Comparison of ENCODE assay signal across 22 cellular contexts in genomic region chr10:118968482-118968881, GRCh38.
"Had no signal": no experiment of that assay in that cellular context is flagged by ENCODE, and none has a peak within 500 bp of the region (broad histone marks: within the 10 kb centered on the region; RNA-seq: fewer than 3 reads in every experiment).

No MANE protein-coding gene starts in this region.

- H3K27ac Mint-ChIP-seq: activated naive CD4-positive, alpha-beta T cell treated with anti-CD3 and anti-CD28 coated beads, Interleukin-2, amount 50 U/mL, for 24 hours; memory B cell; naive B cell; stimulated activated effector memory CD8-positive, alpha-beta T cell treated with anti-CD3 and anti-CD28 coated beads, Interleukin-12 subunit alpha, Interleukin-12 subunit beta, amount 100 ng/mL, for 72 hours; stimulated activated naive CD8-positive, alpha-beta T cell treated with anti-CD3 and anti-CD28 coated beads, Interleukin-15, amount 100 ng/mL, for 72 hours; T-helper 1 cell treated with Interleukin-12 subunit alpha and Interleukin-12 subunit beta and Interleukin-4 antibody, amounts not matched to agents 30 μg/mL and 1 μg/mL, for 36 hours; WTC11 had no signal

- H3K4me1 ChIP-seq: body of pancreas, colonic mucosa, uterus had no signal

- H3K36me3 Mint-ChIP-seq: activated naive CD4-positive, alpha-beta T cell treated with anti-CD3 and anti-CD28 coated beads, Interleukin-2, amount 50 U/mL, for 24 hours; stimulated activated effector memory CD8-positive, alpha-beta T cell treated with anti-CD3 and anti-CD28 coated beads, Interleukin-12 subunit alpha, Interleukin-12 subunit beta, amount 100 ng/mL, for 72 hours had no signal

- H3K9me3 ChIP-seq: body of pancreas, colonic mucosa, uterus had no signal

- H3K4me3 ChIP-seq: body of pancreas, colonic mucosa, gastroesophageal sphincter, heart left ventricle, skin epidermis, uterus had no signal

- H3K9me3 Mint-ChIP-seq: neural crest cell had no signal

- H3K4me3 Mint-ChIP-seq: activated naive CD4-positive, alpha-beta T cell treated with anti-CD3 and anti-CD28 coated beads, Interleukin-2, amount 50 U/mL, for 24 hours; memory B cell; neural crest cell; stimulated activated effector memory CD8-positive, alpha-beta T cell treated with anti-CD3 and anti-CD28 coated beads, Interleukin-12 subunit alpha, Interleukin-12 subunit beta, amount 100 ng/mL, for 72 hours; stimulated activated naive CD8-positive, alpha-beta T cell treated with anti-CD3 and anti-CD28 coated beads, Interleukin-15, amount 100 ng/mL, for 72 hours; T-helper 1 cell treated with Interleukin-12 subunit alpha and Interleukin-12 subunit beta and Interleukin-4 antibody, amounts not matched to agents 30 μg/mL and 1 μg/mL, for 36 hours; WTC11 had no signal

- H3K36me3 ChIP-seq: colonic mucosa, gastroesophageal sphincter, heart left ventricle, uterus had no signal

- H3K4me1 Mint-ChIP-seq: activated naive CD4-positive, alpha-beta T cell treated with anti-CD3 and anti-CD28 coated beads, Interleukin-2, amount 50 U/mL, for 24 hours; memory B cell; naive B cell; stimulated activated effector memory CD8-positive, alpha-beta T cell treated with anti-CD3 and anti-CD28 coated beads, Interleukin-12 subunit alpha, Interleukin-12 subunit beta, amount 100 ng/mL, for 72 hours; stimulated activated naive CD8-positive, alpha-beta T cell treated with anti-CD3 and anti-CD28 coated beads, Interleukin-15, amount 100 ng/mL, for 72 hours; WTC11 had no signal

- H3K27ac ChIP-seq: colonic mucosa, epithelial cell of prostate, gastroesophageal sphincter, heart left ventricle, skin epidermis, uterus had no signal

- H3K27me3 ChIP-seq: body of pancreas, colonic mucosa, gastroesophageal sphincter, heart left ventricle, uterus had no signal

- DNase-seq: activated gamma-delta T cell treated with Interleukin-2 at 50 U/mL for 16 hours; activated T-cell treated with anti-CD3 and anti-CD28 coated beads, Interleukin-2, amount 50 U/mL, for 1 hour; anterior cingulate cortex; colonic mucosa; heart left ventricle; left colon; naive B cell; stimulated activated CD4-positive, alpha-beta T cell treated with anti-CD3 and anti-CD28 coated beads, Interleukin-1b, Interleukin-23, amount 100 ng/mL, for 48 hours; stimulated activated naive CD8-positive, alpha-beta T cell treated with anti-CD3 and anti-CD28 coated beads, Interleukin-15, amount 100 ng/mL, for 72 hours; T1000; trophoblast cell; uterus had no signal
